Comparison of ENCODE assay signal across 14 cellular contexts in genomic region chr1:115400426-115400825, GRCh38.
A peak's percentile ranks its signal among the peaks of the same experiment; 100 is the strongest.
DNase-seq lines count a peak whose midpoint lies in the region; TF ChIP-seq lines count a peak whose summit lies in the region.
"Had no signal": no experiment of that assay in that cellular context is flagged by ENCODE, and none has a peak within 500 bp of the region (broad histone marks: within the 10 kb centered on the region; RNA-seq: fewer than 3 reads in every experiment).

No MANE protein-coding gene starts in this region.

- intact Hi-C loops in mammary epithelial cell (cut with micrococcal nuclease), result no loop called here
- intact Hi-C loops in MCF 10A (cut with micrococcal nuclease), result no loop called here
- intact Hi-C loops in lower leg skin (cut with DNase I; ENCODE audit: low total_unique reads), result no loop called here

- H3K79me2 ChIP-seq in mammary epithelial cell (ENCODE audit: insufficient read depth, low read length) (no peaks in the 10 kb centered on the region), parathyroid adenoma (no peaks in the 10 kb centered on the region)

- H3K27ac ChIP-seq in mammary epithelial cell (ENCODE audit: insufficient read depth, low read depth, low read length) (no peak overlapping the region), epithelial cell of prostate (peak overlapping the region; percentile 71), parathyroid adenoma (peak overlapping the region; percentile 39)
- H3K27ac ChIP-seq: 22Rv1; BLaER1 treated with 17β-estradiol and CSF1 and Interleukin-3, amounts not matched to agents 10 nM and 100 nM had no signal

- peak; percentile 58 for DNase-seq in mammary epithelial cell
- DNase-seq in MCF 10A (ENCODE audit: unreplicated experiment), result no peak
- DNase-seq in epithelial cell of prostate (ENCODE audit: low read depth, low spot score), result peak; percentile 56
- DNase-seq in lower leg skin (ENCODE audit: low spot score in 2 of 2), result no peak
- DNase-seq in activated gamma-delta T cell treated with Interleukin-2 at 50 U/mL for 16 hours, result no peak
- no peak for DNase-seq in A172 (ENCODE audit: low spot score)
- DNase-seq: Caco-2; CD4-positive, CD25-positive, alpha-beta regulatory T cell; CD8-positive, alpha-beta memory T cell; H9 had no signal

- no peaks in the 10 kb centered on the region for H3K9me3 Mint-ChIP-seq in MCF 10A (ENCODE audit: unreplicated experiment)

- CTCF ChIA-PET in mammary epithelial cell (lab: Charles Lee; ENCODE audit: low non-redundant PET) (no interaction called here), MCF 10A (lab: Yijun Ruan, JAX) (interaction anchor here (0.6 kb wide), 1 partner anchor 77 kb away, joined by 5 read pairs; no protein-coding TSS in a partner anchor)

- H3K27ac Mint-ChIP-seq in MCF 10A (ENCODE audit: low read depth, unreplicated experiment), result no peak overlapping the region
- H3K27ac Mint-ChIP-seq: B cell; CD4-positive, CD25-positive, alpha-beta regulatory T cell; CD8-positive, alpha-beta memory T cell; H9 had no signal

- H3K4me3 Mint-ChIP-seq in MCF 10A (ENCODE audit: unreplicated experiment), result no peak overlapping the region
- H3K4me3 Mint-ChIP-seq: B cell; CD4-positive, CD25-positive, alpha-beta regulatory T cell; CD8-positive, alpha-beta memory T cell; H9 had no signal

- H3K27me3 ChIP-seq in mammary epithelial cell (ENCODE audit: insufficient read depth, low read length), result no peaks in the 10 kb centered on the region
- no peaks in the 10 kb centered on the region for H3K27me3 ChIP-seq in parathyroid adenoma (ENCODE audit: control insufficient read depth, insufficient read depth, low read length)
- H3K27me3 ChIP-seq: BLaER1 treated with 17β-estradiol and CSF1 and Interleukin-3, amounts not matched to agents 10 nM and 100 nM had no signal

- H3K9ac ChIP-seq in mammary epithelial cell (ENCODE audit: insufficient read depth, low read length) (no peak overlapping the region), parathyroid adenoma (no peak overlapping the region)
- H3K9ac ChIP-seq: BLaER1 treated with 17β-estradiol and CSF1 and Interleukin-3, amounts not matched to agents 10 nM and 100 nM had no signal

- no peaks in the 10 kb centered on the region for H3K27me3 Mint-ChIP-seq in MCF 10A (ENCODE audit: insufficient read depth, unreplicated experiment)

- TF ChIP-seq CTCF in mammary epithelial cell (conservative IDR thresholded peaks at IDR 0.05 in 1 of 2, IDR thresholded peaks at IDR 0.05 in 1 of 2; ENCODE audit: extremely low read depth in 1 of 2, insufficient read depth in 1 of 2, low read depth in 1 of 2, low read length in 2 of 2) (no peak), MCF 10A (IDR thresholded peaks at IDR 0.05; ENCODE audit: unreplicated experiment) (no peak), parathyroid adenoma (IDR thresholded peaks at IDR 0.05) (no peak), lower leg skin (IDR thresholded peaks at IDR 0.05) (no peak)

- H3K4me1 ChIP-seq in mammary epithelial cell (ENCODE audit: insufficient read depth, low read length) (no peaks in the 10 kb centered on the region), parathyroid adenoma (no peaks in the 10 kb centered on the region)

- H3K4me2 ChIP-seq in mammary epithelial cell (ENCODE audit: insufficient read depth, low read depth, low read length) (no peak overlapping the region), parathyroid adenoma (ENCODE audit: low read length) (no peak overlapping the region)
- H3K4me2 ChIP-seq: BLaER1 treated with 17β-estradiol and CSF1 and Interleukin-3, amounts not matched to agents 10 nM and 100 nM had no signal

- H3K4me1 Mint-ChIP-seq in MCF 10A (ENCODE audit: insufficient read depth, unreplicated experiment), result no peaks in the 10 kb centered on the region
- H3K4me1 Mint-ChIP-seq: B cell; CD4-positive, CD25-positive, alpha-beta regulatory T cell; CD8-positive, alpha-beta memory T cell had no signal

- BruUV-seq in mammary epithelial cell (replicated peaks; lab: Mats Ljungman, UMichigan) (no TSS peak), MCF 10A (replicated peaks; lab: Mats Ljungman, UMichigan) (no TSS peak)

- no peak for TF ChIP-seq POLR2A in lower leg skin (IDR thresholded peaks at IDR 0.05)

- in situ Hi-C loops in mammary epithelial cell (cut with MboI; ENCODE audit: low sequenced_read_pairs in 2 of 2), result no loop called here

- dilution Hi-C loops in mammary epithelial cell (cut with HindIII; ENCODE audit: low sequenced_read_pairs), result no loop called here

- H3K9me3 ChIP-seq in mammary epithelial cell (replicated peaks; ENCODE audit: insufficient read depth, low read length), result no peaks in the 10 kb centered on the region
- no peaks in the 10 kb centered on the region for H3K9me3 ChIP-seq in parathyroid adenoma (ENCODE audit: control insufficient read depth, low read length)
- H3K9me3 ChIP-seq: Caco-2 had no signal

- no peak overlapping the region for H3K4me3 ChIP-seq in mammary epithelial cell (replicated peaks in 1 of 3; ENCODE audit: insufficient read depth in 1 of 3, low read depth in 2 of 3, low read length in 3 of 3)
- no peak overlapping the region for H3K4me3 ChIP-seq in parathyroid adenoma (ENCODE audit: low read depth, low read length)
- H3K4me3 ChIP-seq in lower leg skin (ENCODE audit: low read depth, poor library complexity, severe bottlenecking), result no peak overlapping the region
- H3K4me3 ChIP-seq: BLaER1 treated with 17β-estradiol and CSF1 and Interleukin-3, amounts not matched to agents 10 nM and 100 nM had no signal

- H2AFZ ChIP-seq in mammary epithelial cell (ENCODE audit: low read depth, low read length) (no peak overlapping the region), parathyroid adenoma (no peak overlapping the region)

- POLR2A ChIA-PET in MCF 10A (lab: Yijun Ruan, JAX), result interaction anchor here (0.6 to 1.2 kb wide), 3 partner anchors 11 to 324 kb away, joined by 3 to 4 read pairs (median 3); no protein-coding TSS in a partner anchor

- H3K36me3 ChIP-seq in mammary epithelial cell (ENCODE audit: insufficient read depth, low read length), result no peaks in the 10 kb centered on the region
- H3K36me3 ChIP-seq in parathyroid adenoma (ENCODE audit: control insufficient read depth, insufficient read depth, low read length), result no peaks in the 10 kb centered on the region
- H3K36me3 ChIP-seq: BLaER1 treated with 17β-estradiol and CSF1 and Interleukin-3, amounts not matched to agents 10 nM and 100 nM had no signal

- no peaks in the 10 kb centered on the region for H3K36me3 Mint-ChIP-seq in MCF 10A (ENCODE audit: insufficient read depth, unreplicated experiment)
- H3K36me3 Mint-ChIP-seq: CD4-positive, CD25-positive, alpha-beta regulatory T cell; CD8-positive, alpha-beta memory T cell had no signal

- H4K20me1 ChIP-seq in mammary epithelial cell (ENCODE audit: insufficient read depth, low read length), result no peaks in the 10 kb centered on the region
- H4K20me1 ChIP-seq: BLaER1 treated with 17β-estradiol and CSF1 and Interleukin-3, amounts not matched to agents 10 nM and 100 nM had no signal

- 81% methylated on average over 4 of the region's 5 CpGs for WGBS in mammary epithelial cell (ENCODE audit: low coverage, missing lambda C conversion rate)
- 58 to 64% methylated on average over 5 of the region's 5 CpGs for WGBS in lower leg skin, 2 donors

Comparison
In these comparisons a context has a peak if more than half of its experiments do, and no peak if none do; other contexts are left out.
1. DNase-seq: peak in mammary epithelial cell (single experiment) and epithelial cell of prostate (single experiment); none in MCF 10A (single experiment), lower leg skin (0 of 2), activated gamma-delta T cell treated with Interleukin-2 at 50 U/mL for 16 hours (single experiment) and A172 (single experiment).